1 cellular context compared by ENCODE assay signal in the genomic region with DNA sequence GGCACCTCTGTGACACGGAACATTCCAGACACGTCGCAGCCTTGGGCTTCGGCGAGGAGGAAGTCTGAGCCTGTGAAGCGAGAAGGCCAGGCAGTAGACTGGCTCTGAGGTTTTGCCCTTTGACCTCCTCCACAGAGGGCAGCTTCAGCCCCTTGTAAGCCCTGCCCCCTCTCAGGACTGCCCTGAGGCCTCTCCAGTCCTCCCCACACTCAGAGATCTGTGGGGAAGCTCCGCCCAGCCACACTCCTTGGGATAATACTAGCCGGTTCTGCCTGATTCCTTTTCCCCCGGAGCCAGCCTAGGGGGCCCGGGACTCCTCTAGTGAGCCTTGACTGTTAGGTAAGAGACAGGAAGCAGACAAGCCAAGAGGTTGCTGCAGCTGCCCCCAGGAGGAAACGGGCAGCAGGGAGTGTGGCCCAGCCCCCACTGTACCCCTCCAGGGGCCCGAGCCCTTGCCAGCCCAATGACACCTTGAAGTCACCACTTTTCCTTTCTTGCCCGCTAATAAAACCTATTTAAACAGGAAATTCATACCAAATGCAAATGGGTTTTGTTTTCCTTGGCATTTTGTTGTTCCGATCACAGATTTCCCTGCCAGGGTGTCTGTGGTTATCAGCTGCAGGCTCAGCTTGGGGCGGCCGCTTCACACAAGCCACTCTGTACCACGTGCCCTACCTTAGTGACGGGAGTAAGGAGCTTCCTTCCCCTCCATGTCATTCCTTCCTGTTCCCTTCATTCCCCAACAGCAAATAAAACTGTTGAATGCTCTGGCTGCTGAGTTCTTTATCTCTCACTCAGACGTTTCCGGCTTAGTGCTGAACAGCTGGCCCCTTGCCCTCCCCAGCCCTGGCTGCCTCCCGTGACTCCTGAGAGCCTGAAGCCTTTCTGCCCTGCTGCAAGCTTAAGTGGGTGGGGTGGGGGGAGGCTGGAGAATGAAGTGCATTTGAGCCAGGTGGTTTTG.
TF ChIP-seq lines count a peak whose summit lies in the region.

No MANE protein-coding gene starts in this region.

TF ChIP-seq in HepG2, 621 proteins besides CTCF, POLR2A, EP300 and RAD21 (continued from another document):
- TF ChIP-seq, protein P1, sequence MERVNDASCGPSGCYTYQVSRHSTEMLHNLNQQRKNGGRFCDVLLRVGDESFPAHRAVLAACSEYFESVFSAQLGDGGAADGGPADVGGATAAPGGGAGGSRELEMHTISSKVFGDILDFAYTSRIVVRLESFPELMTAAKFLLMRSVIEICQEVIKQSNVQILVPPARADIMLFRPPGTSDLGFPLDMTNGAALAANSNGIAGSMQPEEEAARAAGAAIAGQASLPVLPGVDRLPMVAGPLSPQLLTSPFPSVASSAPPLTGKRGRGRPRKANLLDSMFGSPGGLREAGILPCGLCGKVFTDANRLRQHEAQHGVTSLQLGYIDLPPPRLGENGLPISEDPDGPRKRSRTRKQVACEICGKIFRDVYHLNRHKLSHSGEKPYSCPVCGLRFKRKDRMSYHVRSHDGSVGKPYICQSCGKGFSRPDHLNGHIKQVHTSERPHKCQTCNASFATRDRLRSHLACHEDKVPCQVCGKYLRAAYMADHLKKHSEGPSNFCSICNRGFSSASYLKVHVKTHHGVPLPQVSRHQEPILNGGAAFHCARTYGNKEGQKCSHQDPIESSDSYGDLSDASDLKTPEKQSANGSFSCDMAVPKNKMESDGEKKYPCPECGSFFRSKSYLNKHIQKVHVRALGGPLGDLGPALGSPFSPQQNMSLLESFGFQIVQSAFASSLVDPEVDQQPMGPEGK (CRISPR knock-in tag; IDR thresholded peaks at IDR 0.05), result peak; percentile 88
- peak; percentile 43; the same call in 1 of the 2 replicates for TF ChIP-seq RXRB (CRISPR knock-in tag; IDR thresholded peaks at IDR 0.05; ENCODE audit: borderline replicate concordance)
- TF ChIP-seq ELF3 (CRISPR knock-in tag; IDR thresholded peaks at IDR 0.05), result peak; percentile 61
- no peak for TF ChIP-seq ZNF619 (CRISPR knock-in tag; IDR thresholded peaks at IDR 0.05)
- TF ChIP-seq ZNF441 (CRISPR knock-in tag; IDR thresholded peaks at IDR 0.05; ENCODE audit: borderline replicate concordance), result no peak
- 0 out of 2 replicates have a peak, but pooled peaks have one; percentile 39 for TF ChIP-seq MYC (CRISPR knock-in tag; IDR thresholded peaks at IDR 0.05; ENCODE audit: borderline replicate concordance)
- TF ChIP-seq, protein P2, sequence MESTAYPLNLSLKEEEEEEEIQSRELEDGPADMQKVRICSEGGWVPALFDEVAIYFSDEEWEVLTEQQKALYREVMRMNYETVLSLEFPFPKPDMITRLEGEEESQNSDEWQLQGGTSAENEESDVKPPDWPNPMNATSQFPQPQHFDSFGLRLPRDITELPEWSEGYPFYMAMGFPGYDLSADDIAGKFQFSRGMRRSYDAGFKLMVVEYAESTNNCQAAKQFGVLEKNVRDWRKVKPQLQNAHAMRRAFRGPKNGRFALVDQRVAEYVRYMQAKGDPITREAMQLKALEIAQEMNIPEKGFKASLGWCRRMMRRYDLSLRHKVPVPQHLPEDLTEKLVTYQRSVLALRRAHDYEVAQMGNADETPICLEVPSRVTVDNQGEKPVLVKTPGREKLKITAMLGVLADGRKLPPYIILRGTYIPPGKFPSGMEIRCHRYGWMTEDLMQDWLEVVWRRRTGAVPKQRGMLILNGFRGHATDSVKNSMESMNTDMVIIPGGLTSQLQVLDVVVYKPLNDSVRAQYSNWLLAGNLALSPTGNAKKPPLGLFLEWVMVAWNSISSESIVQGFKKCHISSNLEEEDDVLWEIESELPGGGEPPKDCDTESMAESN (CRISPR knock-in tag; conservative IDR thresholded peaks at IDR 0.05), result no peak
- TF ChIP-seq KLF12 (CRISPR knock-in tag; IDR thresholded peaks at IDR 0.05; ENCODE audit: borderline replicate concordance), result no peak
- TF ChIP-seq ZNF749 (CRISPR knock-in tag; IDR thresholded peaks at IDR 0.05; ENCODE audit: borderline replicate concordance), result no peak
- TF ChIP-seq ZFP37 (CRISPR knock-in tag; IDR thresholded peaks at IDR 0.05; ENCODE audit: borderline replicate concordance), result 0 out of 2 replicates have a peak, but pooled peaks have one; percentile 56
- peak; percentile 73 for TF ChIP-seq ETV5 (CRISPR knock-in tag; IDR thresholded peaks at IDR 0.05; ENCODE audit: borderline replicate concordance)
- TF ChIP-seq, protein P3, sequence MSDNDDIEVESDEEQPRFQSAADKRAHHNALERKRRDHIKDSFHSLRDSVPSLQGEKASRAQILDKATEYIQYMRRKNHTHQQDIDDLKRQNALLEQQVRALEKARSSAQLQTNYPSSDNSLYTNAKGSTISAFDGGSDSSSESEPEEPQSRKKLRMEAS (IDR thresholded peaks at IDR 0.05), result peak; percentile 37
- TF ChIP-seq GTF2F1 (IDR thresholded peaks at IDR 0.05; ENCODE audit: low read length), result no peak
- TF ChIP-seq, protein P4, sequence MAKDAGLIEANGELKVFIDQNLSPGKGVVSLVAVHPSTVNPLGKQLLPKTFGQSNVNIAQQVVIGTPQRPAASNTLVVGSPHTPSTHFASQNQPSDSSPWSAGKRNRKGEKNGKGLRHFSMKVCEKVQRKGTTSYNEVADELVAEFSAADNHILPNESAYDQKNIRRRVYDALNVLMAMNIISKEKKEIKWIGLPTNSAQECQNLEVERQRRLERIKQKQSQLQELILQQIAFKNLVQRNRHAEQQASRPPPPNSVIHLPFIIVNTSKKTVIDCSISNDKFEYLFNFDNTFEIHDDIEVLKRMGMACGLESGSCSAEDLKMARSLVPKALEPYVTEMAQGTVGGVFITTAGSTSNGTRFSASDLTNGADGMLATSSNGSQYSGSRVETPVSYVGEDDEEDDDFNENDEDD (CRISPR knock-in tag; IDR thresholded peaks at IDR 0.05; ENCODE audit: borderline replicate concordance), result peak; percentile 50; the same call in 1 of the 2 replicates
- TF ChIP-seq ZNF562 (CRISPR knock-in tag; IDR thresholded peaks at IDR 0.05; ENCODE audit: borderline replicate concordance), result no peak
- TF ChIP-seq ARNT2 (CRISPR knock-in tag; IDR thresholded peaks at IDR 0.05; ENCODE audit: low read depth), result peak; percentile 57; the same call in 1 of the 2 replicates
- TF ChIP-seq RFX3 (CRISPR knock-in tag; IDR thresholded peaks at IDR 0.05), result no peak
- TF ChIP-seq RXRA (CRISPR knock-in tag; IDR thresholded peaks at IDR 0.05), result peak; percentile 13; the same call in 1 of the 2 replicates
- TF ChIP-seq, protein P5, sequence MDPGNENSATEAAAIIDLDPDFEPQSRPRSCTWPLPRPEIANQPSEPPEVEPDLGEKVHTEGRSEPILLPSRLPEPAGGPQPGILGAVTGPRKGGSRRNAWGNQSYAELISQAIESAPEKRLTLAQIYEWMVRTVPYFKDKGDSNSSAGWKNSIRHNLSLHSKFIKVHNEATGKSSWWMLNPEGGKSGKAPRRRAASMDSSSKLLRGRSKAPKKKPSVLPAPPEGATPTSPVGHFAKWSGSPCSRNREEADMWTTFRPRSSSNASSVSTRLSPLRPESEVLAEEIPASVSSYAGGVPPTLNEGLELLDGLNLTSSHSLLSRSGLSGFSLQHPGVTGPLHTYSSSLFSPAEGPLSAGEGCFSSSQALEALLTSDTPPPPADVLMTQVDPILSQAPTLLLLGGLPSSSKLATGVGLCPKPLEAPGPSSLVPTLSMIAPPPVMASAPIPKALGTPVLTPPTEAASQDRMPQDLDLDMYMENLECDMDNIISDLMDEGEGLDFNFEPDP (CRISPR knock-in tag; conservative IDR thresholded peaks at IDR 0.05), result no peak
